8 cellular contexts compared by ENCODE assay signal in genomic region chr17:69325518-69326301, GRCh38. TPM values are rescaled to one million over a fixed set of nuclear protein-coding genes. Genes with fewer than 3 reads are reported as not detected.
DNase-seq lines count a peak whose midpoint lies in the region; FAIRE-seq and TF ChIP-seq lines count a peak whose summit lies in the region.

No MANE protein-coding gene starts in this region.

- H3K9ac ChIP-seq in OCI-LY1 (ENCODE audit: low read length) (peak overlapping the region; percentile 65; the same call in 1 of the 2 replicates), endodermal cell (ENCODE audit: extremely low read depth, low read length, poor library complexity, severe bottlenecking) (no peak overlapping the region)

- H3K4me1 Mint-ChIP-seq in endodermal cell, result peaks cover 22% of the 10 kb centered on the region

- H3K36me3 ChIP-seq in OCI-LY1 (ENCODE audit: insufficient read depth, low read length), result no peaks in the 10 kb centered on the region
- H3K36me3 ChIP-seq in endodermal cell (ENCODE audit: control insufficient read depth, insufficient read depth, low read length), result no peaks in the 10 kb centered on the region
- H3K36me3 ChIP-seq in osteoblast (ENCODE audit: insufficient read depth, low read length), result no peaks in the 10 kb centered on the region

- no peak overlapping the region for H3K27ac Mint-ChIP-seq in endodermal cell

- H3K9me3 ChIP-seq in OCI-LY1 (ENCODE audit: low read length) (no peaks in the 10 kb centered on the region), endodermal cell (ENCODE audit: control insufficient read depth, low read length) (peaks cover 7% of the 10 kb centered on the region), osteoblast (ENCODE audit: low read depth, low read length) (no peaks in the 10 kb centered on the region)

- H2AFZ ChIP-seq in OCI-LY1 (ENCODE audit: low read length), result no peak overlapping the region
- H2AFZ ChIP-seq in osteoblast (ENCODE audit: low read length), result peak overlapping the region; percentile 98

- whole genome bisulfite sequencing in endodermal cell (ENCODE audit: insufficient coverage in 1 of 2, insufficient read length in 1 of 2), 2 experiments, result 84 to 85% methylated on average over 6 to 11 of the region's 12 CpGs

- H3K4me1 ChIP-seq in OCI-LY1 (ENCODE audit: insufficient read depth, low read length, severe bottlenecking) (peaks cover 18% of the 10 kb centered on the region), endodermal cell (ENCODE audit: control insufficient read depth, insufficient read depth, low read length) (peaks cover 7% of the 10 kb centered on the region), osteoblast (ENCODE audit: insufficient read depth, low read length) (peaks cover 10% of the 10 kb centered on the region)

- no peaks in the 10 kb centered on the region for H3K79me2 ChIP-seq in OCI-LY1 (ENCODE audit: insufficient read depth, low read length)
- no peaks in the 10 kb centered on the region for H3K79me2 ChIP-seq in osteoblast (ENCODE audit: insufficient read depth, low read length)

- FAIRE-seq in HTR-8/SVneo (lab: Jason Lieb, UNC), result no peak

- DNase-seq in DMS 273 (lab: John Stamatoyannopoulos, UW; ENCODE audit: unreplicated experiment) (peak; percentile 65), endodermal cell (no peak), osteoblast (ENCODE audit: insufficient read length, low spot score, missing footprints) (peak; percentile 43), HTR-8/SVneo (ENCODE audit: insufficient read length, low spot score) (no peak), NCI-H146 (lab: John Stamatoyannopoulos, UW) (no peak), retina (no peak)
- DNase-seq in stimulated activated naive CD4-positive, alpha-beta T cell (lab: John Stamatoyannopoulos, UW), result no peak

- H3K9me2 ChIP-seq in OCI-LY1 (ENCODE audit: low read depth, low read length), result no peaks in the 10 kb centered on the region

- H3K27me3 ChIP-seq in OCI-LY1 (ENCODE audit: insufficient read depth, low read length) (no peaks in the 10 kb centered on the region), endodermal cell (ENCODE audit: control insufficient read depth, insufficient read depth, low read length, poor library complexity, severe bottlenecking) (peaks cover 29% of the 10 kb centered on the region), osteoblast (ENCODE audit: insufficient read depth, low read length) (peaks cover 2% of the 10 kb centered on the region)

- peak overlapping the region; percentile 79 for H3K4me3 Mint-ChIP-seq in endodermal cell

- no peaks in the 10 kb centered on the region for H3K36me3 Mint-ChIP-seq in endodermal cell (ENCODE audit: low read depth)

- peaks cover 27% of the 10 kb centered on the region for H3K27me3 Mint-ChIP-seq in endodermal cell (ENCODE audit: insufficient read depth)

- TF ChIP-seq CTCF in OCI-LY1 (IDR thresholded peaks at IDR 0.05; ENCODE audit: low read length), result no peak
- no peak for TF ChIP-seq CTCF in endodermal cell (conservative IDR thresholded peaks at IDR 0.05)
- TF ChIP-seq CTCF in osteoblast (IDR thresholded peaks at IDR 0.05; ENCODE audit: extremely low read depth, low read depth, low read length), result no peak

- H3K9me3 Mint-ChIP-seq in endodermal cell, result peaks cover 18% of the 10 kb centered on the region

- H3F3A ChIP-seq in OCI-LY1 (ENCODE audit: insufficient read depth, low read length), result no peaks in the 10 kb centered on the region

- H3K4me3 ChIP-seq in OCI-LY1 (ENCODE audit: low read depth, low read length, poor library complexity, severe bottlenecking), result peak overlapping the region; percentile 68
- H3K4me3 ChIP-seq in endodermal cell (ENCODE audit: low read length), result peak overlapping the region; percentile 87
- H3K4me3 ChIP-seq in osteoblast (ENCODE audit: insufficient read depth, low read length), result peak overlapping the region; percentile 85

- no peak overlapping the region for H3K27ac ChIP-seq in OCI-LY1 (ENCODE audit: low read depth, low read length, poor library complexity, severe bottlenecking)
- H3K27ac ChIP-seq in endodermal cell (ENCODE audit: low read depth, low read length), result no peak overlapping the region
- H3K27ac ChIP-seq in osteoblast (ENCODE audit: low read depth, low read length), result no peak overlapping the region

- H3K4me2 ChIP-seq in OCI-LY1 (ENCODE audit: low read length) (peak overlapping the region; percentile 69), osteoblast (ENCODE audit: insufficient read depth, low read length) (peak overlapping the region; percentile 99)

- H4K20me1 ChIP-seq in OCI-LY1 (ENCODE audit: insufficient read depth, low read length), result no peaks in the 10 kb centered on the region
- no peaks in the 10 kb centered on the region for H4K20me1 ChIP-seq in osteoblast (ENCODE audit: insufficient read depth, low read length)

RNA-seq across cellular contexts. Expression of gene ABCA5, which starts 1.2 kb away (rescaled TPM):
- total RNA-seq in endodermal cell (1 to 10 TPM; 2.7 to 2.8 TPM), osteoblast (15.9 and 22.4 TPM in 2 replicates)
- 3.2 TPM for polyA plus RNA-seq in endodermal cell (2013, experiment 1 of 2)
- polyA plus RNA-seq in endodermal cell (2013, experiment 2 of 2), result 3.4 TPM

Comparison
In these comparisons a context has a peak if more than half of its experiments do, and no peak if none do; other contexts are left out.
1. DNase-seq: peak in DMS 273 (single experiment) and osteoblast (single experiment); none in endodermal cell (single experiment), HTR-8/SVneo (single experiment), stimulated activated naive CD4-positive, alpha-beta T cell (0 of 6), NCI-H146 (single experiment) and retina (single experiment).
2. Peak in every context shown above with its lines, with median percentiles within 50 percentile points of each other: H3K4me3 ChIP-seq.